Comparison of ENCODE assay signal across 9 cellular contexts in the genomic region with DNA sequence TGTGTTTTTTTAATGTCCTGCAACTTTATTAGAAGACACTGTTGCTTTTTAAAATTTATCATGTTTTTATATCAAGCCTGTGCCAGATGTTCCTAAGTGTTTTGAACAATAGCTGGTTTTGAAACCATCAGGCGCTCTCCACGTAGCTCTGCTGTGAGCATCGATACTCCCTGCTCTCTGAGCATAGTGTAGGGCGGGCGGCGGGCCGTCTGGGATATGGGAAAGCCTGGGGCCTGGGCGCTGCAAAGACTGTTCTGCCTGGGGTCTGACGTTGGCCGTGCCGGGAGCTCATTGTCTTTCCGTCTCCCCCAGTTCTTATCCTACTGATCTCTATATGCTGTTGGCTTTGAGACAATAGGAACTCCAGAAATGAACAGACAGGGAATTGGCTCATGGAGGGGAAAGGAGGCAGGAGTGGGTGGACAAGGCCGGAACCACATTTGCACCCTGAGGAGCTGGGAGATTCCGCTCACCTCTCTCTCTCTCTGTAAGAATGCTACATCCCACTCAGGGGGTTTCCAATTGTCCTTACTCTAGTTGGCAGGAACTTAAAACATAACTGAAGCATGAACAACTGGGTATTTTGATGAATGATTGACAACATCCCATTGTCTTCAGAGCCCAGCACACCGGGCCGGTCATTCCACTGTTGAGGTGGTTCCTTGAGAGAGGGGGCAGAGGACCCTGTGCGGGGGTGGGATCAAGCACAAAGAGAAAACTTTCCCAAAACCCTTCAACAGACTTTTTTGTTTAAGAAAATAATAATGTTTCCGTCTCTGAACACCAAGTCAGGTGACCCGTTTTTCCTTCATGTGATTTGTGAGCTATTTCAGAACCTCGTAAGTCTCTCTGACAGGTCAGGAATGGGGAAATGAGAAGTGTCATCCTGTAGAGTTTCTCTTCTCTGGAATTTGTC.
DNase-seq lines count a peak whose midpoint lies in the region; ATAC-seq, FAIRE-seq and TF ChIP-seq lines count a peak whose summit lies in the region.
"Had no signal": no experiment of that assay in that cellular context is flagged by ENCODE, and none has a peak within 500 bp of the region (broad histone marks: within the 10 kb centered on the region; RNA-seq: fewer than 3 reads in every experiment).

No MANE protein-coding gene starts in this region.

- H3K27ac Mint-ChIP-seq in astrocyte (ENCODE audit: unreplicated experiment) (peak overlapping the region; percentile 92), neural progenitor cell (peak overlapping the region; percentile 89)

- ATAC-seq in HG02623 (IDR thresholded peaks at IDR 0.05; ENCODE audit: unreplicated experiment), result peak; percentile 73

- H3K27ac ChIP-seq in astrocyte (ENCODE audit: low read depth, low read length), result peak overlapping the region; percentile 78
- H3K27ac ChIP-seq in neural progenitor cell, result no peak overlapping the region

- no peak for FAIRE-seq in astrocyte (lab: Jason Lieb, UNC)

- H3K4me3 Mint-ChIP-seq in astrocyte (ENCODE audit: unreplicated experiment) (peak overlapping the region; percentile 67), neural progenitor cell (peak overlapping the region; percentile 28)

- peaks cover 36% of the 10 kb centered on the region for H3K4me1 ChIP-seq in astrocyte (ENCODE audit: insufficient read depth, low read length)
- peaks cover 12% of the 10 kb centered on the region for H3K4me1 ChIP-seq in neural progenitor cell

- H3K27me3 ChIP-seq in astrocyte (ENCODE audit: insufficient read depth, low read length), result no peaks in the 10 kb centered on the region
- no peaks in the 10 kb centered on the region for H3K27me3 ChIP-seq in neural progenitor cell
- H3K27me3 ChIP-seq: adrenal gland had no signal

- H4K20me1 ChIP-seq in astrocyte (ENCODE audit: insufficient read depth, low read length) (no peaks in the 10 kb centered on the region), neural progenitor cell (ENCODE audit: low read depth) (peaks cover 25% of the 10 kb centered on the region)

- no peaks in the 10 kb centered on the region for H3K27me3 Mint-ChIP-seq in astrocyte (ENCODE audit: low read depth, unreplicated experiment)
- no peaks in the 10 kb centered on the region for H3K27me3 Mint-ChIP-seq in neural progenitor cell (ENCODE audit: insufficient read depth, low read depth)

- in situ Hi-C loops in GM13977 (cut with MboI; ENCODE audit: low pct_unique_long_range_greater_than_20kb, low sequenced_read_pairs, unreplicated experiment), result no loop called here

- DNase-seq in GM13977 (ENCODE audit: low spot score), result peak; percentile 23
- DNase-seq in astrocyte (ENCODE audit: low read depth), result peak; percentile 59
- no peak for DNase-seq in neural progenitor cell (ENCODE audit: low spot score)
- no peak for DNase-seq in NCI-H82 (lab: John Stamatoyannopoulos, UW)
- no peak for DNase-seq in DMS79 (lab: John Stamatoyannopoulos, UW)
- no peak for DNase-seq in activated CD4-positive, CD25-positive, alpha-beta regulatory T cell (lab: John Stamatoyannopoulos, UW)
- no peak for DNase-seq in NCI-H1694 (lab: John Stamatoyannopoulos, UW)

- TF ChIP-seq CTCF in GM13977 (IDR thresholded peaks at IDR 0.05; ENCODE audit: extremely low read depth, insufficient read depth, missing control alignments) (no peak), astrocyte (IDR thresholded peaks at IDR 0.05; ENCODE audit: insufficient read depth, low read depth, low read length) (no peak), neural progenitor cell (IDR thresholded peaks at IDR 0.05) (no peak)

- H3K9me3 Mint-ChIP-seq in astrocyte (ENCODE audit: unreplicated experiment), result no peaks in the 10 kb centered on the region
- peaks cover 5% of the 10 kb centered on the region for H3K9me3 Mint-ChIP-seq in neural progenitor cell

- H3K79me2 ChIP-seq in astrocyte (ENCODE audit: insufficient read depth, low read length), result peaks cover 73% of the 10 kb centered on the region
- H3K79me2 ChIP-seq in neural progenitor cell (ENCODE audit: low read depth), result no peaks in the 10 kb centered on the region

- H3K4me2 ChIP-seq in astrocyte (ENCODE audit: low read length) (peak overlapping the region; percentile 45), neural progenitor cell (no peak overlapping the region)

- no peaks in the 10 kb centered on the region for H3F3A ChIP-seq in neural progenitor cell (ENCODE audit: low read depth)

- H2AFZ ChIP-seq in astrocyte (ENCODE audit: low read depth, low read length) (no peak overlapping the region), neural progenitor cell (replicated peaks) (no peak overlapping the region)

- H3K9ac ChIP-seq in astrocyte (ENCODE audit: low read length) (peak overlapping the region; percentile 44), neural progenitor cell (no peak overlapping the region)

- no peak overlapping the region for H3K4me3 ChIP-seq in astrocyte (ENCODE audit: insufficient read depth, low read depth, low read length)
- no peak overlapping the region for H3K4me3 ChIP-seq in neural progenitor cell
- H3K4me3 ChIP-seq: adrenal gland had no signal

- peaks cover 24% of the 10 kb centered on the region for H3K36me3 Mint-ChIP-seq in astrocyte (ENCODE audit: low read depth, unreplicated experiment)
- H3K36me3 Mint-ChIP-seq in neural progenitor cell, result peaks cover 13% of the 10 kb centered on the region

- H3K9me3 ChIP-seq in astrocyte (ENCODE audit: insufficient read depth, low read depth, low read length), result no peaks in the 10 kb centered on the region
- H3K9me3 ChIP-seq in neural progenitor cell (ENCODE audit: low read depth), result no peaks in the 10 kb centered on the region
- H3K9me3 ChIP-seq: adrenal gland had no signal

- H3K36me3 ChIP-seq in astrocyte (ENCODE audit: insufficient read depth, low read length) (peaks cover 25% of the 10 kb centered on the region), neural progenitor cell (no peaks in the 10 kb centered on the region)
- H3K36me3 ChIP-seq: adrenal gland had no signal

- H3K4me1 Mint-ChIP-seq in astrocyte (ENCODE audit: low read depth, unreplicated experiment) (peaks cover 67% of the 10 kb centered on the region), neural progenitor cell (peaks cover 49% of the 10 kb centered on the region)

Comparison
In these comparisons a context has a peak if more than half of its experiments do, and no peak if none do; other contexts are left out.
1. DNase-seq: peak in GM13977 (single experiment) and astrocyte (single experiment); none in neural progenitor cell (single experiment), NCI-H82 (single experiment), DMS79 (single experiment), activated CD4-positive, CD25-positive, alpha-beta regulatory T cell (0 of 4) and NCI-H1694 (single experiment).